ENCODE assay signal across 29 cellular contexts in the genomic region with DNA sequence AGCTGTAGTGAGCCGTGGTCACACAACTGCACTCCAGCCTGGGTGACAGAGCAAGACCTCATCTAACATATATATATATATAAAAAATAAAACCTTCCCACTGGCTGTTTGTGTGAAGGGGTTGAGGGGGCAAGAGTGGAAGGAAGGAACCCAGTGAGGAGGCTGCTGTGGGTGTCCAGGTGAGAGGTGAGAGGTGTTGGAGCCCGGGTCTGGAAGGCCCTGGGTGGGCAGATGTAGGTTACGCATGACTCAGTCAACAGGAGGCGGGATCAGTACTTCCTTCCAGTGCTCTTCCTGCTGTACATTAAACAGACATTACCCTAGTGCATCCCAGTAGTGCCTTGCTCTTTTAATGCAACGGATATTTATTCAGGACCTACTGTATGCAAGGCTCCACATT. TPM values are rescaled to one million over a fixed set of nuclear protein-coding genes. Genes with fewer than 3 reads are reported as not detected.
"Had no signal": no experiment of that assay in that cellular context is flagged by ENCODE, and none has a peak within 500 bp of the region (broad histone marks: within the 10 kb centered on the region; RNA-seq: fewer than 3 reads in every experiment).

No MANE protein-coding gene starts in this region.

- H3K9me3 Mint-ChIP-seq: naive B cell; naive thymus-derived CD8-positive, alpha-beta T cell; nephron progenitor cell; neural crest cell; stimulated activated effector memory CD8-positive, alpha-beta T cell treated with anti-CD3 and anti-CD28 coated beads, Interleukin-12 subunit alpha, Interleukin-12 subunit beta, amount 100 ng/mL, for 72 hours; stimulated activated naive B cell treated with anti-CD40 and anti-IgM and Interleukin-4, amounts not matched to agents 10 μg/mL and 1 μg/mL and 100 μg/mL, for 72 hours; stimulated activated naive CD8-positive, alpha-beta T cell treated with anti-CD3 and anti-CD28 coated beads, Interleukin-15, amount 100 ng/mL, for 72 hours; type B pancreatic cell had no signal

- H3K27ac ChIP-seq: neutrophil, pancreas, prostate gland, right lobe of liver, sigmoid colon, suprapubic skin, testis, tibial artery, transverse colon, upper lobe of right lung, uterus had no signal

- H3K4me3 Mint-ChIP-seq: naive B cell; naive thymus-derived CD8-positive, alpha-beta T cell; nephron progenitor cell; neural crest cell; stimulated activated effector memory CD8-positive, alpha-beta T cell treated with anti-CD3 and anti-CD28 coated beads, Interleukin-12 subunit alpha, Interleukin-12 subunit beta, amount 100 ng/mL, for 72 hours; stimulated activated naive B cell treated with anti-CD40 and anti-IgM and Interleukin-4, amounts not matched to agents 10 μg/mL and 1 μg/mL and 100 μg/mL, for 72 hours; stimulated activated naive CD8-positive, alpha-beta T cell treated with anti-CD3 and anti-CD28 coated beads, Interleukin-15, amount 100 ng/mL, for 72 hours; type B pancreatic cell had no signal

- H3K9me3 ChIP-seq: neutrophil, pancreas, prostate gland, right lobe of liver, sigmoid colon, suprapubic skin, testis, tibial artery, transverse colon, upper lobe of right lung, uterus had no signal

- ATAC-seq: naive thymus-derived CD8-positive, alpha-beta T cell; pancreas; right cardiac atrium; right lobe of liver; stimulated activated effector memory CD8-positive, alpha-beta T cell treated with anti-CD3 and anti-CD28 coated beads, Interleukin-12 subunit alpha, Interleukin-12 subunit beta, amount 100 ng/mL, for 72 hours; stimulated activated naive B cell treated with anti-CD40 and anti-IgM and Interleukin-4, amounts not matched to agents 10 μg/mL and 1 μg/mL and 100 μg/mL, for 72 hours; stimulated activated naive CD8-positive, alpha-beta T cell treated with anti-CD3 and anti-CD28 coated beads, Interleukin-15, amount 100 ng/mL, for 72 hours; upper lobe of right lung had no signal

- H3K27me3 ChIP-seq: neutrophil, pancreas, right lobe of liver, sigmoid colon, suprapubic skin, testis, tibial artery, transverse colon, upper lobe of right lung, uterus had no signal

- H3K4me1 Mint-ChIP-seq: naive B cell; naive thymus-derived CD8-positive, alpha-beta T cell; stimulated activated effector memory CD8-positive, alpha-beta T cell treated with anti-CD3 and anti-CD28 coated beads, Interleukin-12 subunit alpha, Interleukin-12 subunit beta, amount 100 ng/mL, for 72 hours; stimulated activated naive B cell treated with anti-CD40 and anti-IgM and Interleukin-4, amounts not matched to agents 10 μg/mL and 1 μg/mL and 100 μg/mL, for 72 hours; stimulated activated naive CD8-positive, alpha-beta T cell treated with anti-CD3 and anti-CD28 coated beads, Interleukin-15, amount 100 ng/mL, for 72 hours had no signal

- H3K36me3 ChIP-seq: neutrophil, pancreas, prostate gland, right lobe of liver, sigmoid colon, suprapubic skin, tibial artery, transverse colon, upper lobe of right lung, uterus had no signal

- H3K4me1 ChIP-seq: pancreas, prostate gland, right lobe of liver, sigmoid colon, suprapubic skin, testis, tibial artery, upper lobe of right lung, uterus had no signal

- DNase-seq: naive B cell; naive thymus-derived CD8-positive, alpha-beta T cell; nephron progenitor cell; nucleus accumbens; retina; right cardiac atrium; right lobe of liver; sigmoid colon; small intestine; stimulated activated CD4-positive, alpha-beta T cell treated with anti-CD3 and anti-CD28 coated beads, Interleukin-15, amount 100 ng/mL, for 24 hours; stimulated activated CD4-positive, alpha-beta T cell treated with anti-CD3 and anti-CD28 coated beads, Interleukin-2, amount 100 ng/mL, for 24 hours; stimulated activated CD4-positive, alpha-beta T cell treated with anti-CD3 and anti-CD28 coated beads, Interleukin-2, amount 100 ng/mL, for 48 hours; stimulated activated CD4-positive, alpha-beta T cell treated with anti-CD3 and anti-CD28 coated beads, Interleukin-4, amount 100 ng/mL, for 24 hours; stimulated activated naive B cell treated with anti-CD40 and anti-IgM and Interleukin-4, amounts not matched to agents 10 μg/mL and 1 μg/mL and 100 μg/mL, for 72 hours; stimulated activated naive CD4-positive, alpha-beta T cell treated with Interleukin-2 at 50 U/mL for 16 hours; stimulated activated naive CD8-positive, alpha-beta T cell treated with anti-CD3 and anti-CD28 coated beads, Interleukin-15, amount 100 ng/mL, for 72 hours; substantia nigra; testis; tibial artery; transverse colon; upper lobe of right lung; uterus had no signal

- H3K27me3 Mint-ChIP-seq: stimulated activated naive B cell treated with anti-CD40 and anti-IgM and Interleukin-4, amounts not matched to agents 10 μg/mL and 1 μg/mL and 100 μg/mL, for 72 hours; stimulated activated naive CD8-positive, alpha-beta T cell treated with anti-CD3 and anti-CD28 coated beads, Interleukin-15, amount 100 ng/mL, for 72 hours had no signal

- H3K27ac Mint-ChIP-seq: naive thymus-derived CD8-positive, alpha-beta T cell; stimulated activated effector memory CD8-positive, alpha-beta T cell treated with anti-CD3 and anti-CD28 coated beads, Interleukin-12 subunit alpha, Interleukin-12 subunit beta, amount 100 ng/mL, for 72 hours; stimulated activated naive B cell treated with anti-CD40 and anti-IgM and Interleukin-4, amounts not matched to agents 10 μg/mL and 1 μg/mL and 100 μg/mL, for 72 hours; stimulated activated naive CD8-positive, alpha-beta T cell treated with anti-CD3 and anti-CD28 coated beads, Interleukin-15, amount 100 ng/mL, for 72 hours; type B pancreatic cell had no signal

- H3K36me3 Mint-ChIP-seq: naive B cell; naive thymus-derived CD8-positive, alpha-beta T cell; stimulated activated effector memory CD8-positive, alpha-beta T cell treated with anti-CD3 and anti-CD28 coated beads, Interleukin-12 subunit alpha, Interleukin-12 subunit beta, amount 100 ng/mL, for 72 hours; stimulated activated naive B cell treated with anti-CD40 and anti-IgM and Interleukin-4, amounts not matched to agents 10 μg/mL and 1 μg/mL and 100 μg/mL, for 72 hours; type B pancreatic cell had no signal

- H3K4me3 ChIP-seq: pancreas, prostate gland, right lobe of liver, sigmoid colon, suprapubic skin, testis, tibial artery, transverse colon, upper lobe of right lung, uterus had no signal

RNA-seq across cellular contexts. Expression of a gene that starts 47.0 kb away (rescaled TPM):
- total RNA-seq: naive thymus-derived CD8-positive, alpha-beta T cell had no signal
